ENCODE assay signal across 23 cellular contexts in the genomic region with DNA sequence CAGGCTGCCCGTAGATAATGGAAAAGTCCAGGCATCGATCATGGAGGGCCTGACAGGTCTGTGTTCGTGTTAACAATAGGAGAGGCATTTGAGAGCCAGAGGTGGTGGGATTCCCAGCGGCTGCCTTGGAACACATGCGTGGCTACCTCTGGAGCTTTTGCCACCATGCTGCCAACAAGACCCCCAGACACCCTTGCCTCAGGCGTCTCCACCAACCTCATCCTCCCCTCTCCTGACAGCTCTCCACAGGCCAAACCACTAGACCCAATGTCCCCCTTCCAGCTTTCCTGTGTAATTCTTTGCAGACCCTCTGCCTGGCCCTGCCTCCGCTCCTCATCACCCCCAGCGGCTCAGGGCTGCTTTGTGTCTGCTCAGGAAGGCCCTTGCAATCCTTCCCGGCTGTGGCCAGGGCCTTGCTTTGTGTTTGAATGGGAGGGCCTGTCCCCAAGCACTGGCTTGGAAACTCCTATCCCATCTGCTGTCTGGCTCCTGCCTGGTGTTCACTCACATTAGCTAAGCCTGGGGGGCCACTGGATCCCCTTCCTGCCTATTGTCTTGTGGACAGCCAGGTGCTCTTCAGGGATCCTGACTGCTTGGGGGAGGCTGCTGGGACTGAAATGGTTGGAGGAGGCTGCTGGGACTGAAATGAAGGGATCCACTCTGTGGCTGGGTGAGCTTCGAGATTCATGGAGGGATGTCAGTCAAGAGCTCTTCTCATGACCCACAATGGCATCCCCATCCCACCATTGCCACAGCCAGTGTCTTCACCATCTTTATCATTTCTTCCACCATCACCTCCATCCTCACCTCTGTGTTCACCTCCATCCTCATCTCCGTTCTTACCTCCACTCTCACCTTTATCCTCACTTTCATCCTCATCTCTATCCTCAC.
DNase-seq lines count a peak whose midpoint lies in the region; TF ChIP-seq lines count a peak whose summit lies in the region.
"Had no signal": no experiment of that assay in that cellular context is flagged by ENCODE, and none has a peak within 500 bp of the region (broad histone marks: within the 10 kb centered on the region; RNA-seq: fewer than 3 reads in every experiment).

No MANE protein-coding gene starts in this region.

- H3K27ac Mint-ChIP-seq in endodermal cell = peak overlapping the region; percentile 27

- no peak overlapping the region for H2BK15ac ChIP-seq in neuronal stem cell (ENCODE audit: low read length)

- peak; percentile 35 for DNase-seq in activated CD8-positive, alpha-beta memory T cell treated with anti-CD3 and anti-CD28 coated beads for 24 hours
- no peak for DNase-seq in activated CD8-positive, alpha-beta memory T cell treated with anti-CD3 and anti-CD28 coated beads, Interleukin-2, amount 50 U/mL, for 4 hours
- DNase-seq in endodermal cell = no peak
- no peak for DNase-seq in neuronal stem cell (ENCODE audit: low spot score)
- no peak for DNase-seq in T-helper 9 cell
- no peak for DNase-seq in GM03348 (ENCODE audit: low spot score)
- no peak for DNase-seq in germinal center (ENCODE audit: low spot score)
- DNase-seq in D341Med (ENCODE audit: low spot score) = no peak
- DNase-seq: activated CD4-positive, alpha-beta T cell treated with anti-CD3 and anti-CD28 coated beads for 48 hours; activated naive CD4-positive, alpha-beta T cell treated with Interleukin-2 at 50 U/mL for 16 hours; left ventricle myocardium superior; NCI-H2029 treated with DMSO at 0.1 percent for 48 hours; NCI-H226; NCI-H774; stomach; T-helper 2 cell; tibial artery had no signal

- H4K91ac ChIP-seq in neuronal stem cell (ENCODE audit: low read depth, low read length, poor library complexity) = no peak overlapping the region

- WGBS in endodermal cell (ENCODE audit: insufficient coverage in 1 of 2, insufficient read length in 1 of 2), 2 experiments = 73 to 85% methylated on average over 4 to 11 of the region's 11 CpGs
- WGBS in neuronal stem cell (ENCODE audit: extremely low coverage in 2 of 2, insufficient read length in 2 of 2, insufficient replicate concordance in 1 of 2), 2 donors = no CpG with 5 or more reads among the region's 11 CpGs

- H3K36me3 ChIP-seq in endodermal cell (ENCODE audit: control insufficient read depth, insufficient read depth, low read length) (no peaks in the 10 kb centered on the region), neuronal stem cell (replicated peaks in 1 of 2; ENCODE audit: control insufficient read depth in 2 of 2, insufficient read depth in 2 of 2, low read length in 2 of 2) (no peaks in the 10 kb centered on the region)
- H3K36me3 ChIP-seq: adrenal gland, HAP-1, stomach, tibial artery had no signal

- H3K9me3 ChIP-seq in endodermal cell (ENCODE audit: control insufficient read depth, low read length) (peaks cover 16% of the 10 kb centered on the region), neuronal stem cell (replicated peaks in 1 of 2; ENCODE audit: control insufficient read depth in 2 of 2, insufficient read depth in 1 of 2, low read depth in 1 of 2, low read length in 2 of 2) (peaks cover 0 to 2% of the 10 kb centered on the region in 2 donors)

- H3K27me3 Mint-ChIP-seq in endodermal cell (ENCODE audit: insufficient read depth) = peaks cover 8% of the 10 kb centered on the region
- H3K27me3 Mint-ChIP-seq: brain had no signal

- H3K4me3 Mint-ChIP-seq in endodermal cell = no peak overlapping the region
- H3K4me3 Mint-ChIP-seq: brain, neural crest cell had no signal

- H2AK5ac ChIP-seq in neuronal stem cell (ENCODE audit: low read depth, low read length) = peak overlapping the region; percentile 53

- H3K4me1 Mint-ChIP-seq in endodermal cell = no peaks in the 10 kb centered on the region
- H3K4me1 Mint-ChIP-seq: neural crest cell had no signal

- peaks cover 23% of the 10 kb centered on the region for H3K9me3 Mint-ChIP-seq in endodermal cell

- H3K4ac ChIP-seq in neuronal stem cell (ENCODE audit: low read length) = no peak overlapping the region

- H3K27me3 ChIP-seq in endodermal cell (ENCODE audit: control insufficient read depth, insufficient read depth, low read length, poor library complexity, severe bottlenecking) = no peaks in the 10 kb centered on the region
- no peaks in the 10 kb centered on the region for H3K27me3 ChIP-seq in neuronal stem cell (ENCODE audit: control insufficient read depth in 3 of 3, insufficient read depth in 3 of 3, low read depth in 1 of 3, low read length in 3 of 3)
- H3K27me3 ChIP-seq: adrenal gland, stomach, tibial artery had no signal

- no peaks in the 10 kb centered on the region for H3K79me1 ChIP-seq in neuronal stem cell (ENCODE audit: low read depth, low read length)

- TF ChIP-seq CTCF in endodermal cell (conservative IDR thresholded peaks at IDR 0.05) = no peak

- peak overlapping the region; percentile 64 for H3K18ac ChIP-seq in neuronal stem cell (ENCODE audit: low read length)

- H4K8ac ChIP-seq in neuronal stem cell (ENCODE audit: low read depth, low read length) = no peak overlapping the region

- H2AFZ ChIP-seq in neuronal stem cell (ENCODE audit: low read length) = no peak overlapping the region

- H3K9ac ChIP-seq in endodermal cell (ENCODE audit: extremely low read depth, low read length, poor library complexity, severe bottlenecking) = no peak overlapping the region
- no peak overlapping the region for H3K9ac ChIP-seq in neuronal stem cell (ENCODE audit: low read depth, low read length, poor library complexity)

- H2BK120ac ChIP-seq in neuronal stem cell (ENCODE audit: low read depth, low read length) = no peak overlapping the region

- H2BK12ac ChIP-seq in neuronal stem cell (ENCODE audit: low read length) = peak overlapping the region; percentile 24

- H3K27ac ChIP-seq in endodermal cell (ENCODE audit: low read depth, low read length) (peak overlapping the region; percentile 70), neuronal stem cell (replicated peaks; ENCODE audit: low read length) (no peak overlapping the region)
- H3K27ac ChIP-seq: adrenal gland, psoas muscle had no signal

- H3K4me1 ChIP-seq in endodermal cell (ENCODE audit: control insufficient read depth, insufficient read depth, low read length) (no peaks in the 10 kb centered on the region), neuronal stem cell (ENCODE audit: control insufficient read depth in 2 of 2, insufficient read depth in 1 of 2, low read depth in 1 of 2, low read length in 2 of 2) (no peaks in the 10 kb centered on the region)
- H3K4me1 ChIP-seq: adrenal gland, HAP-1, psoas muscle had no signal

- peak overlapping the region; percentile 38 for H3K14ac ChIP-seq in neuronal stem cell (ENCODE audit: low read length)

- H3K4me2 ChIP-seq in neuronal stem cell (ENCODE audit: insufficient read depth, low read length, poor library complexity, severe bottlenecking) = no peak overlapping the region

- H3K36me3 Mint-ChIP-seq in endodermal cell (ENCODE audit: low read depth) = peaks cover 3% of the 10 kb centered on the region
- H3K36me3 Mint-ChIP-seq: brain had no signal

- H3K23ac ChIP-seq in neuronal stem cell (ENCODE audit: low read depth, low read length, poor library complexity) = no peak overlapping the region

- H2BK5ac ChIP-seq in neuronal stem cell (ENCODE audit: low read length) = peak overlapping the region; percentile 75

- no peak overlapping the region for H3K4me3 ChIP-seq in endodermal cell (ENCODE audit: low read length)
- no peak overlapping the region for H3K4me3 ChIP-seq in neuronal stem cell (ENCODE audit: low read length in 2 of 2)
- H3K4me3 ChIP-seq: adrenal gland, HAP-1, K562, psoas muscle, stomach, tibial artery had no signal
